Comparison of ENCODE assay signal across 27 cellular contexts in the genomic region with DNA sequence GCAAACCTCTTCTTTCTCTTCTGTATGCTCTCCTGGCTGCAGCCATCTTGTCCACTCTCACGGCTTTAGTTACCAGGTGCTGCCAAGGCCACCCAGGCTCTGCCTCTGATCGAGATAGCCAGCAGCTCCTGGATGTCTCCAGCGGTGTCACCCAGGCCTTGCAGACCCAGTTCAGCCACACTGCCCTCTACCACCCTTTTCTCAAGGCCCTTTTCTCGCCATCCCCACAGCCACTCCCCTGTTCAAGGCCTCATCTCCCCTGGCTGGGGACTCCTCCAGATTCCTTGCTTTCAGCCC.
"Had no signal": no experiment of that assay in that cellular context is flagged by ENCODE, and none has a peak within 500 bp of the region (broad histone marks: within the 10 kb centered on the region; RNA-seq: fewer than 3 reads in every experiment).

No MANE protein-coding gene starts in this region.

- H3K36me3 ChIP-seq: brain microvascular endothelial cell, esophagus squamous epithelium, gastrocnemius medialis, ovary, right atrium auricular region, upper lobe of left lung had no signal

- H3K27me3 ChIP-seq: brain microvascular endothelial cell, esophagus squamous epithelium, gastrocnemius medialis, ovary, right atrium auricular region, testis, upper lobe of left lung had no signal

- H3K36me3 Mint-ChIP-seq: activated CD4-positive, alpha-beta memory T cell treated with anti-CD3 and anti-CD28 coated beads for 36 hours; activated naive CD4-positive, alpha-beta T cell treated with anti-CD3 and anti-CD28 coated beads, Interleukin-2, amount 50 U/mL, for 24 hours; mesothelial cell of epicardium; naive thymus-derived CD8-positive, alpha-beta T cell; stimulated activated naive B cell treated with anti-CD40 and anti-IgM and Interleukin-4, amounts not matched to agents 10 μg/mL and 1 μg/mL and 100 μg/mL, for 72 hours had no signal

- H3K4me3 Mint-ChIP-seq: activated B cell treated with CpG ODN at 0.5 μM for 24 hours; activated CD4-positive, alpha-beta memory T cell treated with anti-CD3 and anti-CD28 coated beads for 36 hours; activated CD4-positive, alpha-beta T cell treated with anti-CD3 and anti-CD28 coated beads for 36 hours; activated naive CD4-positive, alpha-beta T cell treated with anti-CD3 and anti-CD28 coated beads, Interleukin-2, amount 50 U/mL, for 24 hours; activated T-helper 1 cell treated with anti-CD3 and anti-CD28 coated beads, Interleukin-12 subunit alpha, Interleukin-12 subunit beta, Interleukin-2, Interleukin-4 antibody, amounts not matched to agents 30 ng/mL and 10 ng/mL and 1 ng/mL, durations not matched to agents 14 hours and 24 hours and 36 hours; mesothelial cell of epicardium; naive thymus-derived CD8-positive, alpha-beta T cell; stimulated activated naive B cell treated with anti-CD40 and anti-IgM and Interleukin-4, amounts not matched to agents 10 μg/mL and 1 μg/mL and 100 μg/mL, for 72 hours; T-helper 2 cell treated with Interferon-gamma antibody and Interleukin-4, amounts not matched to agents 5 μg/mL and 100 μg/mL, for 36 hours had no signal

- H3K9ac ChIP-seq: SK-N-SH had no signal

- H3K9me3 ChIP-seq: esophagus squamous epithelium, gastrocnemius medialis, ovary, psoas muscle, right atrium auricular region, SK-N-SH, testis, upper lobe of left lung had no signal

- H3K4me1 ChIP-seq: right atrium auricular region, testis had no signal

- ATAC-seq: activated CD4-positive, alpha-beta T cell treated with anti-CD3 and anti-CD28 coated beads for 36 hours; gastrocnemius medialis; naive thymus-derived CD8-positive, alpha-beta T cell; psoas muscle; stimulated activated naive B cell treated with anti-CD40 and anti-IgM and Interleukin-4, amounts not matched to agents 10 μg/mL and 1 μg/mL and 100 μg/mL, for 72 hours had no signal

- H3K27ac ChIP-seq: brain microvascular endothelial cell, esophagus squamous epithelium, gastrocnemius medialis, ovary, psoas muscle, right atrium auricular region, testis, upper lobe of left lung had no signal

- DNase-seq: activated B cell treated with CpG ODN at 0.5 μM for 24 hours; activated CD4-positive, alpha-beta memory T cell treated with anti-CD3 and anti-CD28 coated beads for 36 hours; activated CD4-positive, alpha-beta T cell treated with anti-CD3 and anti-CD28 coated beads for 36 hours; activated gamma-delta T cell treated with Interleukin-2 at 50 U/mL for 16 hours; activated T-cell treated with anti-CD3 and anti-CD28 coated beads for 4 hours; anterior cingulate cortex; brain microvascular endothelial cell; effector memory CD4-positive, alpha-beta T cell; esophagus squamous epithelium; gastrocnemius medialis; hypothalamus; left ventricle myocardium superior; mammary epithelial cell; naive thymus-derived CD8-positive, alpha-beta T cell; ovary; psoas muscle; SK-N-SH; stimulated activated CD4-positive, alpha-beta T cell treated with anti-CD3 and anti-CD28 coated beads, Interleukin-1b, Interleukin-23, amount 100 ng/mL, for 48 hours; stimulated activated naive B cell treated with anti-CD40 and anti-IgM and Interleukin-4, amounts not matched to agents 10 μg/mL and 1 μg/mL and 100 μg/mL, for 72 hours; testis; upper lobe of left lung had no signal

- H3K9me3 Mint-ChIP-seq: activated B cell treated with CpG ODN at 0.5 μM for 24 hours; activated CD4-positive, alpha-beta memory T cell treated with anti-CD3 and anti-CD28 coated beads for 36 hours; activated naive CD4-positive, alpha-beta T cell treated with anti-CD3 and anti-CD28 coated beads, Interleukin-2, amount 50 U/mL, for 24 hours; activated T-helper 1 cell treated with anti-CD3 and anti-CD28 coated beads, Interleukin-12 subunit alpha, Interleukin-12 subunit beta, Interleukin-2, Interleukin-4 antibody, amounts not matched to agents 30 ng/mL and 10 ng/mL and 1 ng/mL, durations not matched to agents 14 hours and 24 hours and 36 hours; mesothelial cell of epicardium; naive thymus-derived CD8-positive, alpha-beta T cell; stimulated activated naive B cell treated with anti-CD40 and anti-IgM and Interleukin-4, amounts not matched to agents 10 μg/mL and 1 μg/mL and 100 μg/mL, for 72 hours; T-helper 2 cell treated with Interferon-gamma antibody and Interleukin-4, amounts not matched to agents 5 μg/mL and 100 μg/mL, for 36 hours had no signal

- H3K4me3 ChIP-seq: esophagus squamous epithelium, gastrocnemius medialis, ovary, psoas muscle, right atrium auricular region, testis, upper lobe of left lung had no signal

- H3K4me2 ChIP-seq: SK-N-SH had no signal

- H3K4me1 Mint-ChIP-seq: activated B cell treated with CpG ODN at 0.5 μM for 24 hours; activated CD4-positive, alpha-beta T cell treated with anti-CD3 and anti-CD28 coated beads for 36 hours; activated naive CD4-positive, alpha-beta T cell treated with anti-CD3 and anti-CD28 coated beads, Interleukin-2, amount 50 U/mL, for 24 hours had no signal

- H3K27me3 Mint-ChIP-seq: activated B cell treated with CpG ODN at 0.5 μM for 24 hours; activated CD4-positive, alpha-beta memory T cell treated with anti-CD3 and anti-CD28 coated beads for 36 hours; activated CD4-positive, alpha-beta T cell treated with anti-CD3 and anti-CD28 coated beads for 36 hours; activated naive CD4-positive, alpha-beta T cell treated with anti-CD3 and anti-CD28 coated beads, Interleukin-2, amount 50 U/mL, for 24 hours; naive thymus-derived CD8-positive, alpha-beta T cell; stimulated activated naive B cell treated with anti-CD40 and anti-IgM and Interleukin-4, amounts not matched to agents 10 μg/mL and 1 μg/mL and 100 μg/mL, for 72 hours had no signal

- H3K27ac Mint-ChIP-seq: activated B cell treated with CpG ODN at 0.5 μM for 24 hours; activated CD4-positive, alpha-beta memory T cell treated with anti-CD3 and anti-CD28 coated beads for 36 hours; activated CD4-positive, alpha-beta T cell treated with anti-CD3 and anti-CD28 coated beads for 36 hours; activated naive CD4-positive, alpha-beta T cell treated with anti-CD3 and anti-CD28 coated beads, Interleukin-2, amount 50 U/mL, for 24 hours; activated T-helper 1 cell treated with anti-CD3 and anti-CD28 coated beads, Interleukin-12 subunit alpha, Interleukin-12 subunit beta, Interleukin-2, Interleukin-4 antibody, amounts not matched to agents 30 ng/mL and 10 ng/mL and 1 ng/mL, durations not matched to agents 14 hours and 24 hours and 36 hours; mesothelial cell of epicardium; stimulated activated naive B cell treated with anti-CD40 and anti-IgM and Interleukin-4, amounts not matched to agents 10 μg/mL and 1 μg/mL and 100 μg/mL, for 72 hours; T-helper 2 cell treated with Interferon-gamma antibody and Interleukin-4, amounts not matched to agents 5 μg/mL and 100 μg/mL, for 36 hours had no signal

- FAIRE-seq: TTC549 had no signal
